In the genomic region with DNA sequence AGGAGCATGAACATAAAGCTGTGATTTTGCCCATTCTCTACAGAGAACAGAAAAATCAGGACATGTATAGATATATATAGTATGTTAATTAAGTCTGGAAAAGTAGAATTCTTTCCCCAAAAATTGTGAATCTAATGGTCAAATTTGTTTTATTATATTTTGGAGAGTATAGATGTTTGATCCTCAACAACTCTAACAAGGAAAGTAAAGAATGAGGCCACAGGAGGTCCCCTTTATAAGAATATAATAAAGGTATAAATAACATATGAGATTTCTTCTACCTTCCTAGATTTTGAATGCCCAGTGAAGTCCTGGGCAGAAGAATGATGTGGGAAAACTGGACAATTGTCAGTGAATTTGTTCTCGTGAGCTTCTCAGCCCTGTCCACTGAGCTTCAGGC, we compare ENCODE assay signal across 29 cellular contexts.
"Had no signal": no experiment of that assay in that cellular context is flagged by ENCODE, and none has a peak within 500 bp of the region (broad histone marks: within the 10 kb centered on the region; RNA-seq: fewer than 3 reads in every experiment).

A gene with protein sequence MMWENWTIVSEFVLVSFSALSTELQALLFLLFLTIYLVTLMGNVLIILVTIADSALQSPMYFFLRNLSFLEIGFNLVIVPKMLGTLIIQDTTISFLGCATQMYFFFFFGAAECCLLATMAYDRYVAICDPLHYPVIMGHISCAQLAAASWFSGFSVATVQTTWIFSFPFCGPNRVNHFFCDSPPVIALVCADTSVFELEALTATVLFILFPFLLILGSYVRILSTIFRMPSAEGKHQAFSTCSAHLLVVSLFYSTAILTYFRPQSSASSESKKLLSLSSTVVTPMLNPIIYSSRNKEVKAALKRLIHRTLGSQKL (plus strand): TSS at position 301 of the 400 bp plus-strand sequence. CDS start 23 bp downstream, at position 324.

- H3K4me1 ChIP-seq: SJCRH30 had no signal

- H3K36me3 ChIP-seq: MG63, SJCRH30 had no signal

- H3K27ac Mint-ChIP-seq: T-cell had no signal

- H3K4me1 Mint-ChIP-seq: T-cell had no signal

- H3K27me3 ChIP-seq: MG63, SJCRH30 had no signal

- H3K4me3 ChIP-seq: MG63, PC-9, SJCRH30, SK-N-MC had no signal

- H3K36me3 Mint-ChIP-seq: T-cell had no signal

- H3K4me3 Mint-ChIP-seq: T-cell had no signal

- H3K4me2 ChIP-seq: PC-9 had no signal

- H3K9me3 ChIP-seq: SJCRH30 had no signal

- H2AFZ ChIP-seq: PC-9 had no signal

- H3K9me3 Mint-ChIP-seq: T-cell had no signal

- H3K27ac ChIP-seq: PC-9, RWPE1, SJCRH30, SK-N-MC had no signal

- DNase-seq: Kasumi-1, MG63, NCI-H1048, NCI-H1092 treated with DMSO at 0.1 percent for 48 hours, NCI-H1105 treated with DMSO at 0.1 percent for 48 hours, NCI-H1417, NCI-H1436, NCI-H146, NCI-H1694, NCI-H187, NCI-H1930, NCI-H2029 treated with DMSO at 0.1 percent for 48 hours, NCI-H2081 treated with DMSO at 0.1 percent for 48 hours, NCI-H2171 treated with DMSO at 0.1 percent for 48 hours, NCI-H2227 treated with DMSO at 0.1 percent for 48 hours, NCI-H446 treated with DMSO at 0.1 percent for 48 hours, NCI-H510A, NCI-H524, NCI-H526, NCI-H69, NCI-H748 treated with DMSO at 0.1 percent for 48 hours, NCI-H82, PC-9, SHP77, SIG-M5, SJCRH30, T-cell had no signal
